In genomic region chr12:89348894-89349669, GRCh38 we compare ENCODE assay signal across 8 cellular contexts. TPM values are rescaled to one million over a fixed set of nuclear protein-coding genes. Genes with fewer than 3 reads are reported as not detected.
DNase-seq lines count a peak whose midpoint lies in the region; ATAC-seq and TF ChIP-seq lines count a peak whose summit lies in the region.

No MANE protein-coding gene starts in this region.

- peaks cover 61% of the 10 kb centered on the region for H3K4me1 ChIP-seq in CD4-positive, CD25-positive, alpha-beta regulatory T cell (ENCODE audit: control insufficient read depth, insufficient read depth, low read length, poor library complexity, severe bottlenecking)
- H3K4me1 ChIP-seq in Panc1 (ENCODE audit: control insufficient read depth, insufficient read depth, low read length), result peaks cover 30% of the 10 kb centered on the region
- H3K4me1 ChIP-seq in ectodermal cell (ENCODE audit: control insufficient read depth, insufficient read depth, low read length), result peaks cover 58% of the 10 kb centered on the region

- no peak overlapping the region for H3K27ac ChIP-seq in CD4-positive, CD25-positive, alpha-beta regulatory T cell (ENCODE audit: insufficient read depth, low read length, poor library complexity, severe bottlenecking)
- H3K27ac ChIP-seq in Panc1 (ENCODE audit: low read length), result peak overlapping the region; percentile 29; the same call in 1 of the 2 replicates
- H3K27ac ChIP-seq in ectodermal cell (ENCODE audit: insufficient read depth, low read depth, low read length, poor library complexity, severe bottlenecking), result no peak overlapping the region

- intact Hi-C loops in Panc1 (cut with micrococcal nuclease; ENCODE audit: unreplicated experiment), result no loop called here

- POLR2A ChIA-PET in Panc1 (lab: Charles Lee), result interaction anchor here (0.6 to 0.7 kb wide), 2 partner anchors 11 to 18 kb away, joined by 3 read pairs; no protein-coding TSS in a partner anchor

- no peak for ATAC-seq in CD4-positive, CD25-positive, alpha-beta regulatory T cell (ENCODE audit: low read depth in 2 of 2)
- ATAC-seq in Panc1, result no peak
- no peak for ATAC-seq in HG03354 (IDR thresholded peaks at IDR 0.05; ENCODE audit: poor library complexity, severe bottlenecking, unreplicated experiment)

- TF ChIP-seq CTCF in Panc1 (IDR thresholded peaks at IDR 0.05) (no peak), nephron progenitor cell (IDR thresholded peaks at IDR 0.05) (no peak)

- DNase-seq in CD4-positive, CD25-positive, alpha-beta regulatory T cell, result no peak
- DNase-seq in Panc1 (ENCODE audit: low read depth, low spot score), result no peak
- DNase-seq in nephron progenitor cell, result no peak
- no peak for DNase-seq in HT-29 (ENCODE audit: low spot score)
- DNase-seq in NCI-H2196 treated with DMSO at 0.1 percent for 48 hours (lab: John Stamatoyannopoulos, UW; ENCODE audit: unreplicated experiment), result no peak
- no peak for DNase-seq in GOT3 (lab: John Stamatoyannopoulos, UW)

- H3K4me3 Mint-ChIP-seq in CD4-positive, CD25-positive, alpha-beta regulatory T cell, result peak overlapping the region in 3 of 4 donors; percentile 4 to 96 (median 27)
- peak overlapping the region; percentile 99 for H3K4me3 Mint-ChIP-seq in nephron progenitor cell

- no peaks in the 10 kb centered on the region for H3K36me3 Mint-ChIP-seq in CD4-positive, CD25-positive, alpha-beta regulatory T cell
- peaks cover 40% of the 10 kb centered on the region for H3K36me3 Mint-ChIP-seq in nephron progenitor cell (ENCODE audit: low read depth)

- H3K27me3 Mint-ChIP-seq in CD4-positive, CD25-positive, alpha-beta regulatory T cell, result peaks cover 24% of the 10 kb centered on the region
- H3K27me3 Mint-ChIP-seq in nephron progenitor cell (ENCODE audit: low read depth, poor library complexity), result peaks cover 6% of the 10 kb centered on the region

- H3K9me3 Mint-ChIP-seq in CD4-positive, CD25-positive, alpha-beta regulatory T cell, result no peaks in the 10 kb centered on the region
- no peaks in the 10 kb centered on the region for H3K9me3 Mint-ChIP-seq in nephron progenitor cell

- no TSS peak for BruUV-seq in Panc1 (replicated peaks; lab: Mats Ljungman, UMichigan)

- 55 to 60% methylated on average over 10 of the region's 10 CpGs for WGBS in ectodermal cell, 2 experiments

- H3K27ac Mint-ChIP-seq in CD4-positive, CD25-positive, alpha-beta regulatory T cell, result peak overlapping the region in 1 of 3 donors; percentile 85
- H3K27ac Mint-ChIP-seq in nephron progenitor cell, result peak overlapping the region; percentile 95

- in situ Hi-C loops in Panc1 (cut with HindIII; ENCODE audit: low pct_unique_long_range_greater_than_20kb, low sequenced_read_pairs), result no loop called here

- H3K4me1 Mint-ChIP-seq in CD4-positive, CD25-positive, alpha-beta regulatory T cell, result peaks cover 16 to 65% (median 40%) of the 10 kb centered on the region in 4 donors
- H3K4me1 Mint-ChIP-seq in nephron progenitor cell, result peaks cover 53% of the 10 kb centered on the region

- peak overlapping the region; percentile 84 for H3K4me3 ChIP-seq in CD4-positive, CD25-positive, alpha-beta regulatory T cell (ENCODE audit: low read depth, low read length)
- H3K4me3 ChIP-seq in Panc1 (ENCODE audit: low read depth in 2 of 2, low read length in 2 of 2) (peak overlapping the region; percentile 86 to 88), ectodermal cell (ENCODE audit: insufficient read depth, low read depth, low read length) (peak overlapping the region; percentile 60)

- CTCF ChIA-PET in Panc1 (lab: Charles Lee), result no interaction called here

- H3K36me3 ChIP-seq in CD4-positive, CD25-positive, alpha-beta regulatory T cell (ENCODE audit: control insufficient read depth, insufficient read depth, low read length), result no peaks in the 10 kb centered on the region
- H3K36me3 ChIP-seq in Panc1 (ENCODE audit: control insufficient read depth, insufficient read depth, low read length) (peaks cover 4% of the 10 kb centered on the region; the same call in 1 of the 2 replicates), ectodermal cell (ENCODE audit: control insufficient read depth, insufficient read depth, low read length) (peaks cover 5% of the 10 kb centered on the region)

- no peaks in the 10 kb centered on the region for H3K27me3 ChIP-seq in CD4-positive, CD25-positive, alpha-beta regulatory T cell (ENCODE audit: control insufficient read depth, insufficient read depth, low read length)
- H3K27me3 ChIP-seq in Panc1 (ENCODE audit: control insufficient read depth, insufficient read depth, low read length) (no peaks in the 10 kb centered on the region), ectodermal cell (ENCODE audit: control insufficient read depth, insufficient read depth, low read length, poor library complexity, severe bottlenecking) (peaks cover 52% of the 10 kb centered on the region)

- no peaks in the 10 kb centered on the region for H3K9me3 ChIP-seq in CD4-positive, CD25-positive, alpha-beta regulatory T cell (ENCODE audit: control insufficient read depth in 2 of 2, low read length in 2 of 2)
- H3K9me3 ChIP-seq in Panc1 (ENCODE audit: control insufficient read depth, insufficient read depth, low read depth, low read length) (no peaks in the 10 kb centered on the region), ectodermal cell (ENCODE audit: control insufficient read depth, low read length) (no peaks in the 10 kb centered on the region)

RNA-seq across cellular contexts. Expression of gene DUSP6, which starts 3.2 kb away (rescaled TPM):
- 19.0 TPM for total RNA-seq in CD4-positive, CD25-positive, alpha-beta regulatory T cell
- polyA plus RNA-seq in CD4-positive, CD25-positive, alpha-beta regulatory T cell, result 10 to 100 TPM in 3 of 4 donors, 1 to 10 TPM in 1; 8.8 to 27.1 (median 13.4) TPM
- 20.3 TPM for total RNA-seq in Panc1 (2021; ENCODE audit: unreplicated experiment)
- polyA plus RNA-seq in Panc1 (2012; ENCODE audit: insufficient read length), result 21.9 TPM
- 19.8 TPM for polyA plus RNA-seq in ectodermal cell (2013, experiment 1 of 4)
- polyA plus RNA-seq in ectodermal cell (2013, experiment 2 of 4), result 12.0 TPM
- polyA plus RNA-seq in ectodermal cell (2013, experiment 3 of 4), result 19.8 TPM
- polyA plus RNA-seq in ectodermal cell (2013, experiment 4 of 4), result 11.8 TPM
- total RNA-seq in HT-29 (2014; rRNA removed; shearing (Covaris generic)), result 112 and 135 TPM in 2 replicates
